Comparison of ENCODE assay signal across 1 cellular context in genomic region chrX:136203438-136203837, GRCh38.
TF ChIP-seq lines count a peak whose summit lies in the region.

No MANE protein-coding gene starts in this region.

TF ChIP-seq in WTC11, 78 proteins besides CTCF, POLR2A, EP300 and RAD21 (continued from another document):
- TF ChIP-seq MAX (CRISPR knock-in tag; IDR thresholded peaks at IDR 0.05) (no peak), NR1H2 (CRISPR knock-in tag; IDR thresholded peaks at IDR 0.05) (no peak), KAT7 (CRISPR knock-in tag; IDR thresholded peaks at IDR 0.05; ENCODE audit: borderline replicate concordance) (no peak), GABPB1 (CRISPR knock-in tag; IDR thresholded peaks at IDR 0.05) (no peak), ARID4B (CRISPR knock-in tag; IDR thresholded peaks at IDR 0.05; ENCODE audit: borderline replicate concordance) (no peak)
- TF ChIP-seq, protein P1, sequence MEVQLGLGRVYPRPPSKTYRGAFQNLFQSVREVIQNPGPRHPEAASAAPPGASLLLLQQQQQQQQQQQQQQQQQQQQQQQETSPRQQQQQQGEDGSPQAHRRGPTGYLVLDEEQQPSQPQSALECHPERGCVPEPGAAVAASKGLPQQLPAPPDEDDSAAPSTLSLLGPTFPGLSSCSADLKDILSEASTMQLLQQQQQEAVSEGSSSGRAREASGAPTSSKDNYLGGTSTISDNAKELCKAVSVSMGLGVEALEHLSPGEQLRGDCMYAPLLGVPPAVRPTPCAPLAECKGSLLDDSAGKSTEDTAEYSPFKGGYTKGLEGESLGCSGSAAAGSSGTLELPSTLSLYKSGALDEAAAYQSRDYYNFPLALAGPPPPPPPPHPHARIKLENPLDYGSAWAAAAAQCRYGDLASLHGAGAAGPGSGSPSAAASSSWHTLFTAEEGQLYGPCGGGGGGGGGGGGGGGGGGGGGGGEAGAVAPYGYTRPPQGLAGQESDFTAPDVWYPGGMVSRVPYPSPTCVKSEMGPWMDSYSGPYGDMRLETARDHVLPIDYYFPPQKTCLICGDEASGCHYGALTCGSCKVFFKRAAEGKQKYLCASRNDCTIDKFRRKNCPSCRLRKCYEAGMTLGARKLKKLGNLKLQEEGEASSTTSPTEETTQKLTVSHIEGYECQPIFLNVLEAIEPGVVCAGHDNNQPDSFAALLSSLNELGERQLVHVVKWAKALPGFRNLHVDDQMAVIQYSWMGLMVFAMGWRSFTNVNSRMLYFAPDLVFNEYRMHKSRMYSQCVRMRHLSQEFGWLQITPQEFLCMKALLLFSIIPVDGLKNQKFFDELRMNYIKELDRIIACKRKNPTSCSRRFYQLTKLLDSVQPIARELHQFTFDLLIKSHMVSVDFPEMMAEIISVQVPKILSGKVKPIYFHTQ (CRISPR knock-in tag; IDR thresholded peaks at IDR 0.05), result no peak
- TF ChIP-seq, protein P2, sequence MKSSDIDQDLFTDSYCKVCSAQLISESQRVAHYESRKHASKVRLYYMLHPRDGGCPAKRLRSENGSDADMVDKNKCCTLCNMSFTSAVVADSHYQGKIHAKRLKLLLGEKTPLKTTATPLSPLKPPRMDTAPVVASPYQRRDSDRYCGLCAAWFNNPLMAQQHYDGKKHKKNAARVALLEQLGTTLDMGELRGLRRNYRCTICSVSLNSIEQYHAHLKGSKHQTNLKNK (CRISPR knock-in tag; IDR thresholded peaks at IDR 0.05), result no peak
- TF ChIP-seq, protein P3, sequence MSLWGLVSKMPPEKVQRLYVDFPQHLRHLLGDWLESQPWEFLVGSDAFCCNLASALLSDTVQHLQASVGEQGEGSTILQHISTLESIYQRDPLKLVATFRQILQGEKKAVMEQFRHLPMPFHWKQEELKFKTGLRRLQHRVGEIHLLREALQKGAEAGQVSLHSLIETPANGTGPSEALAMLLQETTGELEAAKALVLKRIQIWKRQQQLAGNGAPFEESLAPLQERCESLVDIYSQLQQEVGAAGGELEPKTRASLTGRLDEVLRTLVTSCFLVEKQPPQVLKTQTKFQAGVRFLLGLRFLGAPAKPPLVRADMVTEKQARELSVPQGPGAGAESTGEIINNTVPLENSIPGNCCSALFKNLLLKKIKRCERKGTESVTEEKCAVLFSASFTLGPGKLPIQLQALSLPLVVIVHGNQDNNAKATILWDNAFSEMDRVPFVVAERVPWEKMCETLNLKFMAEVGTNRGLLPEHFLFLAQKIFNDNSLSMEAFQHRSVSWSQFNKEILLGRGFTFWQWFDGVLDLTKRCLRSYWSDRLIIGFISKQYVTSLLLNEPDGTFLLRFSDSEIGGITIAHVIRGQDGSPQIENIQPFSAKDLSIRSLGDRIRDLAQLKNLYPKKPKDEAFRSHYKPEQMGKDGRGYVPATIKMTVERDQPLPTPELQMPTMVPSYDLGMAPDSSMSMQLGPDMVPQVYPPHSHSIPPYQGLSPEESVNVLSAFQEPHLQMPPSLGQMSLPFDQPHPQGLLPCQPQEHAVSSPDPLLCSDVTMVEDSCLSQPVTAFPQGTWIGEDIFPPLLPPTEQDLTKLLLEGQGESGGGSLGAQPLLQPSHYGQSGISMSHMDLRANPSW (CRISPR knock-in tag; conservative IDR thresholded peaks at IDR 0.05; ENCODE audit: low read depth), result no peak
TF ChIP-seq in WTC11: peak in this region for 0.
